In the genomic region with DNA sequence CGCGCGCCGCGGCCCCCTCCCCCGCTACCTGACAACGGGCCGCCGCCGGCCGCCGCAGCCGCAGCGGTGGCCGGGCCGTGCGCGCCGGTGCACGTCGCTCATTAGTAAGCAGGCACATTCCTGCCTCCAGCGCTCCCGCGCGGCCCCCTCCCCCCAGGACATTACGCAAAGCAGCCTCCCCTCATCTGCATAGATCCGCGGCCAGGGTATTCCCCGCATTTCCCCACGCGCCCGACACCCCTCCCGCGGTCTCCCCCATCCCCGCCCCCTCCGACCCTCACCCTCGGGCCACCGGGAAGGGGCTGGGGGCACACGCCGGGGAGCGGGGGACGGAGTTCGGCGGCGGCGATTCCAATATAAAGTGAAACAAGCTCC, we compare ENCODE assay signal across 8 cellular contexts. TPM values are rescaled to one million over a fixed set of nuclear protein-coding genes. Genes with fewer than 3 reads are reported as not detected.
DNase-seq lines count a peak whose midpoint lies in the region; ATAC-seq, FAIRE-seq and TF ChIP-seq lines count a peak whose summit lies in the region.

HIVEP2 (minus strand) TSS at position 106 of the 375 bp plus-strand sequence. CDS start 170,438 bp downstream, outside the sequence.

- H3K4me3 ChIP-seq in dorsolateral prefrontal cortex (peak within 1 kb of the TSS; percentile 50 to 98 (median 91)), lower lobe of right lung (peak within 1 kb of the TSS; percentile 88)

- POLR2A ChIA-PET in activated CD4-positive, alpha-beta memory T cell treated with anti-CD3 and anti-CD28 coated beads, Interleukin-2, amount 10 ng/mL, durations not matched to agents 7 days and 5 days (lab: Charles Lee), result interaction anchor here (0.6 to 6.9 kb wide), 20 partner anchors 13 to 898 kb away, joined by 3 to 142 read pairs (median 8); partner anchors contain the start of genes ADAT2, LTV1 and PEX3

- peaks cover 46% of the 10 kb centered on the region for H3K4me1 Mint-ChIP-seq in activated CD4-positive, alpha-beta memory T cell treated with anti-CD3 and anti-CD28 coated beads, Interleukin-2, amount 10 ng/mL, durations not matched to agents 7 days and 5 days

- no peak for FAIRE-seq in GM12891 (lab: Jason Lieb, UNC)

- H3K27me3 ChIP-seq in dorsolateral prefrontal cortex (no peaks in the 10 kb centered on the region), lower lobe of right lung (ENCODE audit: low read depth) (no peaks in the 10 kb centered on the region)

- peak within 1 kb of the TSS; percentile 99 for H3K4me3 Mint-ChIP-seq in activated CD4-positive, alpha-beta memory T cell treated with anti-CD3 and anti-CD28 coated beads, Interleukin-2, amount 10 ng/mL, durations not matched to agents 7 days and 5 days

- DNase-seq in GM12891 (ENCODE audit: insufficient read length, low spot score) (peak; percentile 26), NCI-H460 (ENCODE audit: extremely low read depth, low read depth) (peak; percentile 47), dorsolateral prefrontal cortex (peak; percentile 61 to 89 (median 80)), lower lobe of right lung (peak; percentile 94), COLO829 (ENCODE audit: low spot score) (no peak)
- DNase-seq in activated CD4-positive, alpha-beta memory T cell treated with anti-CD3 and anti-CD28 coated beads, Interleukin-2, amount 10 ng/mL, durations not matched to agents 7 days and 5 days, result peak; percentile 76
- peak; percentile 74 to 85 (median 82) for DNase-seq in stimulated activated CD4-positive, alpha-beta T cell treated with anti-CD3 and anti-CD28 coated beads, TNF-alpha, amount 100 ng/mL, for 48 hours (ENCODE audit: low read depth in 3 of 3)

- peak within 1 kb of the TSS; percentile 94 to 100 (median 99) for H3K27ac ChIP-seq in dorsolateral prefrontal cortex
- H3K27ac ChIP-seq in lower lobe of right lung, result peak within 1 kb of the TSS; percentile 99

- H3K36me3 ChIP-seq in lower lobe of right lung, result no peaks in the 10 kb centered on the region

- no peaks in the 10 kb centered on the region for H3K9me3 Mint-ChIP-seq in activated CD4-positive, alpha-beta memory T cell treated with anti-CD3 and anti-CD28 coated beads, Interleukin-2, amount 10 ng/mL, durations not matched to agents 7 days and 5 days

- CTCF ChIA-PET in activated CD4-positive, alpha-beta memory T cell treated with anti-CD3 and anti-CD28 coated beads, Interleukin-2, amount 10 ng/mL, durations not matched to agents 7 days and 5 days (lab: Charles Lee), result interaction anchor here (0.8 kb wide), 1 partner anchor 10 kb away, joined by 3 read pairs; no protein-coding TSS in a partner anchor

- no peaks in the 10 kb centered on the region for H3K9me3 ChIP-seq in lower lobe of right lung

- no peaks in the 10 kb centered on the region for H3K27me3 Mint-ChIP-seq in activated CD4-positive, alpha-beta memory T cell treated with anti-CD3 and anti-CD28 coated beads, Interleukin-2, amount 10 ng/mL, durations not matched to agents 7 days and 5 days

- peak within 1 kb of the TSS; percentile 98 for H3K27ac Mint-ChIP-seq in activated CD4-positive, alpha-beta memory T cell treated with anti-CD3 and anti-CD28 coated beads, Interleukin-2, amount 10 ng/mL, durations not matched to agents 7 days and 5 days

- peaks cover 21% of the 10 kb centered on the region for H3K4me1 ChIP-seq in lower lobe of right lung

- intact Hi-C loops in dorsolateral prefrontal cortex (cut with DNase I), result loop anchor here (5.0 to 10.0 kb wide), 4 partner anchors 57 to 117 kb away; partner anchors contain the start of gene AIG1 (in 1 of the 2)
- intact Hi-C loops in lower lobe of right lung (cut with DNase I), result no loop called here

- peaks cover 3% of the 10 kb centered on the region for H3K36me3 Mint-ChIP-seq in activated CD4-positive, alpha-beta memory T cell treated with anti-CD3 and anti-CD28 coated beads, Interleukin-2, amount 10 ng/mL, durations not matched to agents 7 days and 5 days (ENCODE audit: low read depth)

- no peak for TF ChIP-seq POLR2A in GM12891 (IDR thresholded peaks at IDR 0.05; ENCODE audit: low read depth, low read length)

- ATAC-seq in HG02759 (IDR thresholded peaks at IDR 0.05; ENCODE audit: unreplicated experiment) (peak; percentile 22), lower lobe of right lung (peak; percentile 64 to 74)

- peak in 2 of 56 donors; percentile 6 to 9 for TF ChIP-seq CTCF in dorsolateral prefrontal cortex (IDR thresholded peaks at IDR 0.05 in 54 of 56, conservative IDR thresholded peaks at IDR 0.05 in 2 of 56; ENCODE audit: low read depth in 1 of 56, partially characterized antibody in 56 of 56)
- no peak for TF ChIP-seq CTCF in lower lobe of right lung (IDR thresholded peaks at IDR 0.05)

TF ChIP-seq in GM12891, 5 proteins besides CTCF, POLR2A, EP300 and RAD21:
- TF ChIP-seq POLR2AphosphoS5 (IDR thresholded peaks at IDR 0.05; ENCODE audit: low read depth, low read length) (no peak), PAX5 (IDR thresholded peaks at IDR 0.05; ENCODE audit: insufficient read depth, low read length, severe bottlenecking) (peak; percentile 20), POU2F2 (IDR thresholded peaks at IDR 0.05; ENCODE audit: low read depth, low read length) (peak; percentile 90), TAF1 (IDR thresholded peaks at IDR 0.05; ENCODE audit: low read depth, low read length) (peak; percentile 53), SPI1 (IDR thresholded peaks at IDR 0.05; ENCODE audit: low read depth, low read length) (no peak)

RNA-seq across cellular contexts. Expression of gene HIVEP2, which starts in this region (rescaled TPM):
- polyA plus RNA-seq in GM12891 (2012; ENCODE audit: low read depth, missing spikeins), result 3.5 TPM
- total RNA-seq in NCI-H460 (2014; rRNA removed; shearing (Covaris generic)), result 2.3 and 2.7 TPM in 2 replicates
- 0.82 and 2.3 TPM in 2 replicates for polyA plus RNA-seq in NCI-H460 (2014; cell fraction: nucleus; rRNA removed)
- total RNA-seq in activated CD4-positive, alpha-beta memory T cell treated with anti-CD3 and anti-CD28 coated beads, Interleukin-2, amount 10 ng/mL, durations not matched to agents 7 days and 5 days, result 10 to 100 TPM; 30.5 to 32.8 TPM
- total RNA-seq in dorsolateral prefrontal cortex (100 to 1,000 TPM in 29 of 120 experiments, 10 to 100 TPM in 91; 50.6 to 123 (median 88.5) TPM), lower lobe of right lung (13.1 TPM)
